Comparison of ENCODE assay signal across 15 cellular contexts in the genomic region with DNA sequence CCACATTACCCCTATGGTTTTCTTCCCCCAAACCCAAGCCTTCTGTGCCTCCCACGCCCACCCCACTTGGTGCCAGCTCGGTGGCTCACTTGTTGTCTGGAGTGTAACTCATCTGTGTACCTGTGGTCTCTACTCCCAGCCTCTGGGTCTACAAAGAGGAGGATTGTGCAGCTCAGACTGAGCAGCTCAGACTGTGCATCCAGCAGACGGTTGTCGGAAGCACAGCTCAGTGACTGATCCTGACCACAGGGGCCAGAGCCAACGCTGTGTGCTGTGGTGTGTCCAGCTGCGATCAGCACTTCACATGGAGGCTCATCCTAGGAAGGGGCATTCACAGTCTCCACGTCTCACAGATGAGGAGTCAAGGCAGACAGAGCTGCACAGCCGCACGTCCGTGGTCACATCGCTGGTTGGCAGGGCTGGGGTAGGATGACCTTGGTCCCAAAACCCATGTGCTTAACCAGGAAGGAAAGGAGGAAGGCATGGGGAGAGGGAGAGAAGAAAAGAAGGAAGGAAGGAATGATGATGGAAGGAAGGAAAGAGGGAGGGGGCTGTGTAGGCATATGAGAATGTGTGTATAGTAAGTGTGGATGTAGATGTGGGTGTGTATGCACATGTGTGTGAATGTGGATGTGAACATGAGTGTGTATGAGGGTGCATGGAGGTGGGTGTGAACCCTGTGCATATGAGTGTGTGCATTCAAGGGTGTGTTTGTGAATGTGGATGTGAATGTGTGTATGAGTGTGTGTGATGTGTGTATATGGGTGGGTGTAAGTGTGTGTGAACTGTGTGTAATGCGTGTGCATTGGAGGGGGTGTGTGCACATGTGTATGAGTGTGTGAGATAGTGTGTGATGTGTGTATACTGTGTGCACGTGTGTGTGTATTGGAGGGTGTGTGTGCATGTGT. TPM values are rescaled to one million over a fixed set of nuclear protein-coding genes. Genes with fewer than 3 reads are reported as not detected.
DNase-seq lines count a peak whose midpoint lies in the region; ATAC-seq, FAIRE-seq and TF ChIP-seq lines count a peak whose summit lies in the region.
"Had no signal": no experiment of that assay in that cellular context is flagged by ENCODE, and none has a peak within 500 bp of the region (broad histone marks: within the 10 kb centered on the region; RNA-seq: fewer than 3 reads in every experiment).

No MANE protein-coding gene starts in this region.

- no peak for FAIRE-seq in H54 (lab: Jason Lieb, UNC)

- DNase-seq in H54 (ENCODE audit: insufficient read length, low spot score) (no peak), brain microvascular endothelial cell (peak; percentile 39), non-pigmented ciliary epithelial cell (ENCODE audit: low read depth) (peak; percentile 24)
- DNase-seq in activated CD4-positive, CD25-positive, alpha-beta regulatory T cell (lab: John Stamatoyannopoulos, UW), result no peak
- DNase-seq: activated CD4-positive, alpha-beta T cell treated with anti-CD3 and anti-CD28 coated beads for 48 hours; activated gamma-delta T cell; CD8-positive, alpha-beta memory T cell; NCI-H1930 had no signal

- in situ Hi-C loops in brain microvascular endothelial cell (cut with HindIII; ENCODE audit: low pct_ligation_motif_present, low sequenced_read_pairs), result no loop called here

- H3K4me3 ChIP-seq in brain microvascular endothelial cell (ENCODE audit: low read depth, low read length), result peak overlapping the region; percentile 40
- H3K4me3 ChIP-seq: body of pancreas, coronary artery had no signal

- no peaks in the 10 kb centered on the region for H3K36me3 ChIP-seq in brain microvascular endothelial cell (replicated peaks)

- peak; percentile 32 for TF ChIP-seq POLR2A in H54 (IDR thresholded peaks at IDR 0.05; ENCODE audit: low read depth, low read length)

- peak overlapping the region; percentile 91 for H3K27ac ChIP-seq in brain microvascular endothelial cell
- H3K27ac ChIP-seq: body of pancreas, coronary artery had no signal

- no peaks in the 10 kb centered on the region for H3K27me3 ChIP-seq in brain microvascular endothelial cell (replicated peaks)
- H3K27me3 ChIP-seq: body of pancreas had no signal

- peak; percentile 10 for TF ChIP-seq CTCF in brain microvascular endothelial cell (IDR thresholded peaks at IDR 0.05; ENCODE audit: low read depth, low read length, missing control alignments)

- no peak for ATAC-seq in GM18861 (IDR thresholded peaks at IDR 0.05; ENCODE audit: unreplicated experiment)
- ATAC-seq in HG02885 (IDR thresholded peaks at IDR 0.05; ENCODE audit: poor library complexity, unreplicated experiment), result no peak
- ATAC-seq in HG03159 (IDR thresholded peaks at IDR 0.05; ENCODE audit: unreplicated experiment), result no peak
- ATAC-seq: left colon had no signal

TF ChIP-seq in PFSK-1, 5 proteins besides CTCF, POLR2A, EP300 and RAD21:
- TF ChIP-seq, protein P1, sequence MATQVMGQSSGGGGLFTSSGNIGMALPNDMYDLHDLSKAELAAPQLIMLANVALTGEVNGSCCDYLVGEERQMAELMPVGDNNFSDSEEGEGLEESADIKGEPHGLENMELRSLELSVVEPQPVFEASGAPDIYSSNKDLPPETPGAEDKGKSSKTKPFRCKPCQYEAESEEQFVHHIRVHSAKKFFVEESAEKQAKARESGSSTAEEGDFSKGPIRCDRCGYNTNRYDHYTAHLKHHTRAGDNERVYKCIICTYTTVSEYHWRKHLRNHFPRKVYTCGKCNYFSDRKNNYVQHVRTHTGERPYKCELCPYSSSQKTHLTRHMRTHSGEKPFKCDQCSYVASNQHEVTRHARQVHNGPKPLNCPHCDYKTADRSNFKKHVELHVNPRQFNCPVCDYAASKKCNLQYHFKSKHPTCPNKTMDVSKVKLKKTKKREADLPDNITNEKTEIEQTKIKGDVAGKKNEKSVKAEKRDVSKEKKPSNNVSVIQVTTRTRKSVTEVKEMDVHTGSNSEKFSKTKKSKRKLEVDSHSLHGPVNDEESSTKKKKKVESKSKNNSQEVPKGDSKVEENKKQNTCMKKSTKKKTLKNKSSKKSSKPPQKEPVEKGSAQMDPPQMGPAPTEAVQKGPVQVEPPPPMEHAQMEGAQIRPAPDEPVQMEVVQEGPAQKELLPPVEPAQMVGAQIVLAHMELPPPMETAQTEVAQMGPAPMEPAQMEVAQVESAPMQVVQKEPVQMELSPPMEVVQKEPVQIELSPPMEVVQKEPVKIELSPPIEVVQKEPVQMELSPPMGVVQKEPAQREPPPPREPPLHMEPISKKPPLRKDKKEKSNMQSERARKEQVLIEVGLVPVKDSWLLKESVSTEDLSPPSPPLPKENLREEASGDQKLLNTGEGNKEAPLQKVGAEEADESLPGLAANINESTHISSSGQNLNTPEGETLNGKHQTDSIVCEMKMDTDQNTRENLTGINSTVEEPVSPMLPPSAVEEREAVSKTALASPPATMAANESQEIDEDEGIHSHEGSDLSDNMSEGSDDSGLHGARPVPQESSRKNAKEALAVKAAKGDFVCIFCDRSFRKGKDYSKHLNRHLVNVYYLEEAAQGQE (IDR thresholded peaks at IDR 0.05; ENCODE audit: insufficient read depth in 1 of 2, low read depth in 2 of 2, low read length in 2 of 2), result no peak
- TF ChIP-seq TAF1 (IDR thresholded peaks at IDR 0.05; ENCODE audit: borderline replicate concordance, insufficient read depth, low read length), result 0 out of 2 replicates have a peak, but pooled peaks have one; percentile 21
- peak; percentile 53 for TF ChIP-seq FOXP2 (optimal IDR thresholded peaks at IDR 0.05; ENCODE audit: borderline replicate concordance, extremely low read depth, extremely low read length, insufficient read depth)
TF ChIP-seq in PFSK-1: peak in this region for 2.

RNA-seq across cellular contexts. Expression of a gene that starts 28.2 kb away (rescaled TPM):
- polyA plus RNA-seq in PFSK-1 (2012; ENCODE audit: insufficient read length, low read depth), result 60.1 TPM

Comparison
In these comparisons a context has a peak if more than half of its experiments do, and no peak if none do; other contexts are left out.
1. DNase-seq: peak in brain microvascular endothelial cell (single experiment) and non-pigmented ciliary epithelial cell (single experiment); none in H54 (single experiment) and activated CD4-positive, CD25-positive, alpha-beta regulatory T cell (0 of 4).